Comparison of ENCODE assay signal across 8 cellular contexts in the genomic region with DNA sequence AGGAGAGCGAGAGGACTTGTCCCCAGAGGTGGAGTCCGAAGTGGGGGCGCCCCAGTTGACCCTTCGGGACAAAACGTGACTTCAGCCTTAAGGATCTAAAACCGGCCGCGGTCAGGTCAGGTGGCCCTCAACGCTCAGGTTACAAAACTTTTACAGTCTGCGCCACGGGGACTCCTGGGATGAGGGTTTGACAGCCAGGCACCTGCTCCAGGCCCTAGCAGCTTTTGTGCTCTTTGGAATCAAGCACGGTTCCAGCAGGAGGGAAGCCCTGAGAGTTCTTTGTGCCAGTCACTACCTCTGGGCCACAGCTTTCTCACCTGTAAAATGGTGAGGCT. TPM values are rescaled to one million over a fixed set of nuclear protein-coding genes. Genes with fewer than 3 reads are reported as not detected.
DNase-seq lines count a peak whose midpoint lies in the region; ATAC-seq, FAIRE-seq and TF ChIP-seq lines count a peak whose summit lies in the region.

No MANE protein-coding gene starts in this region.

- ATAC-seq in HepG2 (peak; percentile 79), GM18519 (IDR thresholded peaks at IDR 0.05; ENCODE audit: low FRiP score, unreplicated experiment) (no peak)

- peaks cover 3% of the 10 kb centered on the region for H3K4me1 Mint-ChIP-seq in activated CD4-positive, alpha-beta memory T cell treated with anti-CD3 and anti-CD28 coated beads for 36 hours (ENCODE audit: low read depth)
- peaks cover 14% of the 10 kb centered on the region for H3K4me1 Mint-ChIP-seq in activated CD4-positive, alpha-beta memory T cell treated with anti-CD3 and anti-CD28 coated beads, Interleukin-2, amount 10 ng/mL, durations not matched to agents 7 days and 5 days
- peaks cover 13% of the 10 kb centered on the region for H3K4me1 Mint-ChIP-seq in brain

- in situ Hi-C loops in HepG2 (cut with HindIII; ENCODE audit: extremely low pct_ligation_motif_present, low pct_unique_long_range_greater_than_20kb) (no loop called here), transverse colon (cut with MboI; ENCODE audit: low pct_ligation_motif_present in 1 of 4, low pct_unique_long_range_greater_than_20kb in 1 of 4, low sequenced_read_pairs in 3 of 4) (loop anchor here in 1 of 4 donors (10.0 kb wide), 1 partner anchor 125 kb away; no protein-coding TSS in a partner anchor)

- WGBS in HepG2 (ENCODE audit: low lambda C conversion rate) = 4% methylated on average over 5 of the region's 12 CpGs
- 33% methylated on average over 11 of the region's 12 CpGs; no CpG with 5 or more reads in 1 of the 2 donors for WGBS in transverse colon (ENCODE audit: low coverage in 1 of 2), 2 donors

- intact Hi-C loops in activated CD4-positive, alpha-beta memory T cell treated with anti-CD3 and anti-CD28 coated beads for 36 hours (cut with micrococcal nuclease) = no loop called here
- intact Hi-C loops in HepG2 (cut with micrococcal nuclease; ENCODE audit: unreplicated experiment) = loop anchor here (10.0 kb wide), 1 partner anchor 65 kb away; the partner anchor contains the start of gene EIF2B2
- intact Hi-C loops in transverse colon (cut with DNase I; ENCODE audit: low total_unique reads) = no loop called here

- no peaks in the 10 kb centered on the region for H3K9me3 Mint-ChIP-seq in activated CD4-positive, alpha-beta memory T cell treated with anti-CD3 and anti-CD28 coated beads for 36 hours
- H3K9me3 Mint-ChIP-seq in activated CD4-positive, alpha-beta memory T cell treated with anti-CD3 and anti-CD28 coated beads, Interleukin-2, amount 10 ng/mL, durations not matched to agents 7 days and 5 days = no peaks in the 10 kb centered on the region
- H3K9me3 Mint-ChIP-seq in brain = no peaks in the 10 kb centered on the region

- peak overlapping the region; percentile 89 for H3K9ac ChIP-seq in HepG2 (ENCODE audit: insufficient read depth, low read depth, low read length)

- POLR2A ChIA-PET in activated CD4-positive, alpha-beta memory T cell treated with anti-CD3 and anti-CD28 coated beads for 36 hours (lab: Charles Lee) = interaction anchor here (0.8 to 0.9 kb wide), 2 partner anchors 57 to 66 kb away, joined by 3 to 4 read pairs; partner anchors contain the start of gene NEK9
- POLR2A ChIA-PET in activated CD4-positive, alpha-beta memory T cell treated with anti-CD3 and anti-CD28 coated beads, Interleukin-2, amount 10 ng/mL, durations not matched to agents 7 days and 5 days (lab: Charles Lee) = interaction anchor here (0.7 to 3.6 kb wide), 13 partner anchors 8 to 187 kb away, joined by 3 to 22 read pairs (median 7); partner anchors contain the start of genes EIF2B2, MLH3 and NEK9
- POLR2A ChIA-PET in HepG2 (lab: Yijun Ruan, JAX) = interaction anchor here (0.6 to 2.3 kb wide), 25 partner anchors 8 to 1218 kb away, joined by 3 to 14 read pairs (median 4); partner anchors contain the start of genes EIF2B2, MLH3, NEK9 and PGF

- peak overlapping the region; percentile 30 for H2AFZ ChIP-seq in HepG2 (ENCODE audit: low read length)

- CTCF ChIA-PET in activated CD4-positive, alpha-beta memory T cell treated with anti-CD3 and anti-CD28 coated beads for 36 hours (lab: Charles Lee) = interaction anchor here (0.6 to 2.4 kb wide), 4 partner anchors 123 to 592 kb away, joined by 3 to 12 read pairs (median 4); no protein-coding TSS in a partner anchor
- CTCF ChIA-PET in activated CD4-positive, alpha-beta memory T cell treated with anti-CD3 and anti-CD28 coated beads, Interleukin-2, amount 10 ng/mL, durations not matched to agents 7 days and 5 days (lab: Charles Lee) = interaction anchor here (0.9 to 2.3 kb wide), 8 partner anchors 19 to 455 kb away, joined by 3 to 10 read pairs (median 4); partner anchors contain the start of genes MLH3 and RPS6KL1
- CTCF ChIA-PET in HepG2 (lab: Yijun Ruan, JAX; ENCODE audit: low intra/inter-chr PET ratio, low total read pairs) = no interaction called here

- H3K36me3 Mint-ChIP-seq in activated CD4-positive, alpha-beta memory T cell treated with anti-CD3 and anti-CD28 coated beads for 36 hours = no peaks in the 10 kb centered on the region
- H3K36me3 Mint-ChIP-seq in activated CD4-positive, alpha-beta memory T cell treated with anti-CD3 and anti-CD28 coated beads, Interleukin-2, amount 10 ng/mL, durations not matched to agents 7 days and 5 days (ENCODE audit: low read depth) = no peaks in the 10 kb centered on the region
- H3K36me3 Mint-ChIP-seq in brain = no peaks in the 10 kb centered on the region

- TF ChIP-seq RAD21 in HepG2 (CRISPR knock-in tag; IDR thresholded peaks at IDR 0.05) = no peak

- H3K27ac ChIP-seq in HepG2 (ENCODE audit: extremely low read length, insufficient read depth, low read length) (peak overlapping the region; percentile 95), transverse colon (peak overlapping the region; percentile 90 to 95 (median 94))

- H3K27me3 ChIP-seq in HepG2 (ENCODE audit: control insufficient read depth in 1 of 2, insufficient read depth in 2 of 2, low read length in 2 of 2) = no peaks in the 10 kb centered on the region
- no peaks in the 10 kb centered on the region for H3K27me3 ChIP-seq in transverse colon

- no peak overlapping the region for H3K4me3 Mint-ChIP-seq in activated CD4-positive, alpha-beta memory T cell treated with anti-CD3 and anti-CD28 coated beads for 36 hours
- H3K4me3 Mint-ChIP-seq in activated CD4-positive, alpha-beta memory T cell treated with anti-CD3 and anti-CD28 coated beads, Interleukin-2, amount 10 ng/mL, durations not matched to agents 7 days and 5 days = no peak overlapping the region
- peak overlapping the region in 1 of 5 experiments; percentile 95 for H3K4me3 Mint-ChIP-seq in brain

- no TSS peak for BruUV-seq in HepG2 (replicated peaks; lab: Mats Ljungman, UMichigan)

- H3K4me3 ChIP-seq in HepG2 (replicated peaks in 1 of 3; ENCODE audit: insufficient read depth in 1 of 3, low read depth in 2 of 3, low read length in 3 of 3) = peak overlapping the region; percentile 67 to 80 (median 68)
- peak overlapping the region in 3 of 4 donors; percentile 39 to 66 (median 40) for H3K4me3 ChIP-seq in transverse colon

- H3K4me2 ChIP-seq in HepG2 (ENCODE audit: low read depth, low read length) = peak overlapping the region; percentile 98

- no peak for TF ChIP-seq EP300 in HepG2 (IDR thresholded peaks at IDR 0.05; ENCODE audit: low read depth in 2 of 2, low read length in 2 of 2)
- TF ChIP-seq EP300 in HepG2 (CRISPR knock-in tag; IDR thresholded peaks at IDR 0.05; ENCODE audit: borderline replicate concordance) = no peak
- no peak for TF ChIP-seq EP300 in transverse colon (IDR thresholded peaks at IDR 0.05; ENCODE audit: low read depth)

- no peak for DNase-seq in activated CD4-positive, alpha-beta memory T cell treated with anti-CD3 and anti-CD28 coated beads for 36 hours
- no peak for DNase-seq in activated CD4-positive, alpha-beta memory T cell treated with anti-CD3 and anti-CD28 coated beads, Interleukin-2, amount 10 ng/mL, durations not matched to agents 7 days and 5 days
- DNase-seq in HepG2 (ENCODE audit: low spot score) (peak; percentile 47), transverse colon (no peak), AG08396 (ENCODE audit: low spot score) (no peak), superior temporal gyrus (ENCODE audit: extremely low spot score) (no peak)

- no peaks in the 10 kb centered on the region for H4K20me1 ChIP-seq in HepG2 (ENCODE audit: insufficient read depth, low read length)

- H3K9me3 ChIP-seq in HepG2 (ENCODE audit: low read length) = no peaks in the 10 kb centered on the region
- H3K9me3 ChIP-seq in transverse colon = no peaks in the 10 kb centered on the region

- H3K27ac Mint-ChIP-seq in activated CD4-positive, alpha-beta memory T cell treated with anti-CD3 and anti-CD28 coated beads for 36 hours = peak overlapping the region; percentile 42
- no peak overlapping the region for H3K27ac Mint-ChIP-seq in activated CD4-positive, alpha-beta memory T cell treated with anti-CD3 and anti-CD28 coated beads, Interleukin-2, amount 10 ng/mL, durations not matched to agents 7 days and 5 days
- peak overlapping the region; percentile 93 to 98 (median 96) for H3K27ac Mint-ChIP-seq in brain

- no peak for TF ChIP-seq CTCF in brain (conservative IDR thresholded peaks at IDR 0.05)
- TF ChIP-seq CTCF in HepG2 (CRISPR knock-in tag; IDR thresholded peaks at IDR 0.05) = no peak
- no peak for TF ChIP-seq CTCF in transverse colon (IDR thresholded peaks at IDR 0.05)

- peaks cover 43% of the 10 kb centered on the region for H3K4me1 ChIP-seq in HepG2 (ENCODE audit: insufficient read depth, low read length)
- H3K4me1 ChIP-seq in transverse colon = peaks cover 6 to 34% (median 21%) of the 10 kb centered on the region in 4 donors

- no peak for FAIRE-seq in HepG2 (lab: Jason Lieb, UNC)

- no peaks in the 10 kb centered on the region for H3K27me3 Mint-ChIP-seq in activated CD4-positive, alpha-beta memory T cell treated with anti-CD3 and anti-CD28 coated beads for 36 hours
- H3K27me3 Mint-ChIP-seq in activated CD4-positive, alpha-beta memory T cell treated with anti-CD3 and anti-CD28 coated beads, Interleukin-2, amount 10 ng/mL, durations not matched to agents 7 days and 5 days = no peaks in the 10 kb centered on the region
- H3K27me3 Mint-ChIP-seq in brain = no peaks in the 10 kb centered on the region

- H3K79me2 ChIP-seq in HepG2 (ENCODE audit: insufficient read depth, low read length) = peaks cover 16% of the 10 kb centered on the region

- TF ChIP-seq POLR2A in HepG2 (IDR thresholded peaks at IDR 0.05; ENCODE audit: insufficient read depth in 1 of 2, low read depth in 2 of 2, low read length in 2 of 2) (no peak; a peak in 1 of 4 replicates), transverse colon (IDR thresholded peaks at IDR 0.05) (no peak)

- no peaks in the 10 kb centered on the region for H3K36me3 ChIP-seq in HepG2 (replicated peaks in 1 of 2; ENCODE audit: control insufficient read depth in 1 of 2, insufficient read depth in 2 of 2, low read length in 2 of 2)
- H3K36me3 ChIP-seq in transverse colon = no peaks in the 10 kb centered on the region

RNA-seq across cellular contexts. Expression of gene ZC2HC1C, which starts 0.3 kb away (rescaled TPM):
- total RNA-seq in activated CD4-positive, alpha-beta memory T cell treated with anti-CD3 and anti-CD28 coated beads for 36 hours = 1 to 10 TPM; 1.4 to 2.1 TPM
- total RNA-seq in activated CD4-positive, alpha-beta memory T cell treated with anti-CD3 and anti-CD28 coated beads, Interleukin-2, amount 10 ng/mL, durations not matched to agents 7 days and 5 days = 1 to 10 TPM; 2.0 to 2.4 TPM
- polyA plus RNA-seq in brain (ENCODE audit: insufficient read depth, low read depth, low replicate concordance) (5.8 TPM), HepG2 (2011; rRNA removed) (3.0 and 3.5 TPM in 2 replicates)
- total RNA-seq in HepG2 (2016; rRNA removed; fragmentation: Illumina TruSeq; extraction: Trizol) (3.3 and 5.3 TPM in 2 replicates), transverse colon (10 to 100 TPM in 1 of 4 donors, 1 to 10 TPM in 2, not detected in 1; 7.5 to 40.0 (median 8.1) TPM)
- total RNA-seq in HepG2 (2016; cell fraction: cytosol; rRNA removed; fragmentation: Illumina TruSeq; extraction: Trizol; ENCODE audit: low read depth) = 2.6 and 3.3 TPM in 2 replicates
- total RNA-seq in HepG2 (2016; cell fraction: insoluble cytoplasmic fraction; rRNA removed; fragmentation: Illumina TruSeq; extraction: Trizol) = 4.5 and 4.8 TPM in 2 replicates
- total RNA-seq in HepG2 (2016; cell fraction: membrane; rRNA removed; fragmentation: Illumina TruSeq; extraction: Trizol) = 3.8 and 4.6 TPM in 2 replicates
- 3.6 and 5.8 TPM in 2 replicates for total RNA-seq in HepG2 (2016; cell fraction: nucleus; rRNA removed; fragmentation: Illumina TruSeq; extraction: Trizol)
- polyA plus RNA-seq in HepG2 (2011; cell fraction: cytosol; rRNA removed) = 1.7 and 2.1 TPM in 2 replicates
- polyA plus RNA-seq in HepG2 (2011; cell fraction: nucleus; rRNA removed) = 2.1 and 3.0 TPM in 2 replicates
- polyA plus RNA-seq in HepG2 (2012) = 1.5 and 2.4 TPM in 2 replicates
- 1.6 and 1.9 TPM in 2 replicates for polyA plus RNA-seq in HepG2 (2016; cell fraction: cytosol; fragmentation: Illumina TruSeq; extraction: Trizol; ENCODE audit: low read depth)
- 4.5 and 6.0 TPM in 2 replicates for polyA plus RNA-seq in HepG2 (2016; cell fraction: insoluble cytoplasmic fraction; fragmentation: Illumina TruSeq; extraction: Trizol; ENCODE audit: low read depth)
- 1.8 and 2.2 TPM in 2 replicates for polyA plus RNA-seq in HepG2 (2016; cell fraction: membrane; fragmentation: Illumina TruSeq; extraction: Trizol; ENCODE audit: low read depth)
- polyA plus RNA-seq in HepG2 (2016; cell fraction: nucleus; fragmentation: Illumina TruSeq; extraction: Trizol; ENCODE audit: insufficient read depth, low read depth) = 4.8 and 5.3 TPM in 2 replicates
- polyA minus RNA-seq in HepG2 (2011; rRNA and poly(A)+ RNA removed; ENCODE audit: low replicate concordance) = 0.82 and 0.98 TPM in 2 replicates
- polyA minus RNA-seq in HepG2 (2011; cell fraction: cytosol; rRNA and poly(A)+ RNA removed) = 0.88 and 1.5 TPM in 2 replicates
- 2.4 and 4.8 TPM in 2 replicates for polyA minus RNA-seq in HepG2 (2011; cell fraction: nucleus; rRNA and poly(A)+ RNA removed)

RNA-seq across cellular contexts. Expression of gene ACYP1, which starts 6.0 kb away (rescaled TPM):
- total RNA-seq in activated CD4-positive, alpha-beta memory T cell treated with anti-CD3 and anti-CD28 coated beads for 36 hours = 10 to 100 TPM; 41.3 to 45.8 TPM
- 10 to 100 TPM; 52.7 to 53.8 TPM for total RNA-seq in activated CD4-positive, alpha-beta memory T cell treated with anti-CD3 and anti-CD28 coated beads, Interleukin-2, amount 10 ng/mL, durations not matched to agents 7 days and 5 days
- polyA plus RNA-seq in brain (ENCODE audit: insufficient read depth, low read depth, low replicate concordance) = 67.7 TPM
- 9.7 and 11.1 TPM in 2 replicates for total RNA-seq in HepG2 (2016; rRNA removed; fragmentation: Illumina TruSeq; extraction: Trizol)
- total RNA-seq in HepG2 (2016; cell fraction: cytosol; rRNA removed; fragmentation: Illumina TruSeq; extraction: Trizol; ENCODE audit: low read depth) = 3.0 and 3.7 TPM in 2 replicates
- total RNA-seq in HepG2 (2016; cell fraction: insoluble cytoplasmic fraction; rRNA removed; fragmentation: Illumina TruSeq; extraction: Trizol) = 11.8 and 12.0 TPM in 2 replicates
- total RNA-seq in HepG2 (2016; cell fraction: membrane; rRNA removed; fragmentation: Illumina TruSeq; extraction: Trizol) = 4.6 and 5.3 TPM in 2 replicates
- total RNA-seq in HepG2 (2016; cell fraction: nucleus; rRNA removed; fragmentation: Illumina TruSeq; extraction: Trizol) = 12.2 and 12.7 TPM in 2 replicates
- polyA plus RNA-seq in HepG2 (2011; rRNA removed) = 17.3 and 22.4 TPM in 2 replicates
- 16.7 and 19.1 TPM in 2 replicates for polyA plus RNA-seq in HepG2 (2011; cell fraction: cytosol; rRNA removed)
- 8.6 and 13.9 TPM in 2 replicates for polyA plus RNA-seq in HepG2 (2011; cell fraction: nucleus; rRNA removed)
- 18.5 and 20.3 TPM in 2 replicates for polyA plus RNA-seq in HepG2 (2012)
- polyA plus RNA-seq in HepG2 (2016; cell fraction: cytosol; fragmentation: Illumina TruSeq; extraction: Trizol; ENCODE audit: low read depth) = 3.4 and 4.7 TPM in 2 replicates
- 18.4 and 21.2 TPM in 2 replicates for polyA plus RNA-seq in HepG2 (2016; cell fraction: insoluble cytoplasmic fraction; fragmentation: Illumina TruSeq; extraction: Trizol; ENCODE audit: low read depth)
- polyA plus RNA-seq in HepG2 (2016; cell fraction: membrane; fragmentation: Illumina TruSeq; extraction: Trizol; ENCODE audit: low read depth) = 6.4 and 6.5 TPM in 2 replicates
- 31.3 and 35.6 TPM in 2 replicates for polyA plus RNA-seq in HepG2 (2016; cell fraction: nucleus; fragmentation: Illumina TruSeq; extraction: Trizol; ENCODE audit: insufficient read depth, low read depth)
- 1.6 and 7.3 TPM in 2 replicates for polyA minus RNA-seq in HepG2 (2011; rRNA and poly(A)+ RNA removed; ENCODE audit: low replicate concordance)
- 2.1 and 2.5 TPM in 2 replicates for polyA minus RNA-seq in HepG2 (2011; cell fraction: cytosol; rRNA and poly(A)+ RNA removed)
- 12.7 and 14.0 TPM in 2 replicates for polyA minus RNA-seq in HepG2 (2011; cell fraction: nucleus; rRNA and poly(A)+ RNA removed)
- total RNA-seq in transverse colon = 10 to 100 TPM in 3 of 4 donors, 1 to 10 TPM in 1; 6.6 to 36.0 (median 23.2) TPM

RNA-seq across cellular contexts. Expression of gene MLH3, which starts 18.5 kb away (rescaled TPM):
- total RNA-seq in activated CD4-positive, alpha-beta memory T cell treated with anti-CD3 and anti-CD28 coated beads for 36 hours = 10 to 100 TPM; 19.7 to 21.2 TPM
- total RNA-seq in activated CD4-positive, alpha-beta memory T cell treated with anti-CD3 and anti-CD28 coated beads, Interleukin-2, amount 10 ng/mL, durations not matched to agents 7 days and 5 days = 10 to 100 TPM; 16.0 to 16.6 TPM
- polyA plus RNA-seq in brain (ENCODE audit: insufficient read depth, low read depth, low replicate concordance) (5.9 TPM), HepG2 (2011; rRNA removed) (14.4 and 15.3 TPM in 2 replicates)
- total RNA-seq in HepG2 (2016; rRNA removed; fragmentation: Illumina TruSeq; extraction: Trizol) (24.5 and 24.8 TPM in 2 replicates), transverse colon (10 to 100 TPM; 24.5 to 58.3 (median 42.5) TPM)
- 8.9 and 14.2 TPM in 2 replicates for total RNA-seq in HepG2 (2016; cell fraction: cytosol; rRNA removed; fragmentation: Illumina TruSeq; extraction: Trizol; ENCODE audit: low read depth)
- 22.2 and 26.0 TPM in 2 replicates for total RNA-seq in HepG2 (2016; cell fraction: insoluble cytoplasmic fraction; rRNA removed; fragmentation: Illumina TruSeq; extraction: Trizol)
- total RNA-seq in HepG2 (2016; cell fraction: membrane; rRNA removed; fragmentation: Illumina TruSeq; extraction: Trizol) = 28.2 and 35.8 TPM in 2 replicates
- total RNA-seq in HepG2 (2016; cell fraction: nucleus; rRNA removed; fragmentation: Illumina TruSeq; extraction: Trizol) = 29.1 and 31.2 TPM in 2 replicates
- 7.8 and 9.0 TPM in 2 replicates for polyA plus RNA-seq in HepG2 (2011; cell fraction: cytosol; rRNA removed)
- 20.0 and 23.6 TPM in 2 replicates for polyA plus RNA-seq in HepG2 (2011; cell fraction: nucleus; rRNA removed)
- polyA plus RNA-seq in HepG2 (2012) = 9.7 and 11.4 TPM in 2 replicates
- polyA plus RNA-seq in HepG2 (2016; cell fraction: cytosol; fragmentation: Illumina TruSeq; extraction: Trizol; ENCODE audit: low read depth) = 0.34 and 0.69 TPM in 2 replicates
- 8.3 and 12.1 TPM in 2 replicates for polyA plus RNA-seq in HepG2 (2016; cell fraction: insoluble cytoplasmic fraction; fragmentation: Illumina TruSeq; extraction: Trizol; ENCODE audit: low read depth)
- 1.5 and 2.4 TPM in 2 replicates for polyA plus RNA-seq in HepG2 (2016; cell fraction: membrane; fragmentation: Illumina TruSeq; extraction: Trizol; ENCODE audit: low read depth)
- 22.5 and 23.9 TPM in 2 replicates for polyA plus RNA-seq in HepG2 (2016; cell fraction: nucleus; fragmentation: Illumina TruSeq; extraction: Trizol; ENCODE audit: insufficient read depth, low read depth)
- 21.0 TPM in 2 replicates for polyA minus RNA-seq in HepG2 (2011; rRNA and poly(A)+ RNA removed; ENCODE audit: low replicate concordance)
- polyA minus RNA-seq in HepG2 (2011; cell fraction: cytosol; rRNA and poly(A)+ RNA removed) = 12.5 and 12.9 TPM in 2 replicates
- polyA minus RNA-seq in HepG2 (2011; cell fraction: nucleus; rRNA and poly(A)+ RNA removed) = 53.3 and 70.0 TPM in 2 replicates

RNA-seq across cellular contexts. Expression of gene NEK9, which starts 57.1 kb away (rescaled TPM):
- 10 to 100 TPM; 51.8 to 56.4 TPM for total RNA-seq in activated CD4-positive, alpha-beta memory T cell treated with anti-CD3 and anti-CD28 coated beads for 36 hours
- total RNA-seq in activated CD4-positive, alpha-beta memory T cell treated with anti-CD3 and anti-CD28 coated beads, Interleukin-2, amount 10 ng/mL, durations not matched to agents 7 days and 5 days = 10 to 100 TPM; 72.0 to 77.3 TPM
- polyA plus RNA-seq in brain (ENCODE audit: insufficient read depth, low read depth, low replicate concordance) (37.7 TPM), HepG2 (2011; rRNA removed) (27.3 and 32.1 TPM in 2 replicates)
- total RNA-seq in HepG2 (2016; rRNA removed; fragmentation: Illumina TruSeq; extraction: Trizol) (16.5 and 29.4 TPM in 2 replicates), transverse colon (100 to 1,000 TPM in 1 of 4 donors, 10 to 100 TPM in 3; 24.4 to 121 (median 53.4) TPM)
- 8.6 and 9.3 TPM in 2 replicates for total RNA-seq in HepG2 (2016; cell fraction: cytosol; rRNA removed; fragmentation: Illumina TruSeq; extraction: Trizol; ENCODE audit: low read depth)
- total RNA-seq in HepG2 (2016; cell fraction: insoluble cytoplasmic fraction; rRNA removed; fragmentation: Illumina TruSeq; extraction: Trizol) = 17.5 and 29.6 TPM in 2 replicates
- 11.8 and 12.2 TPM in 2 replicates for total RNA-seq in HepG2 (2016; cell fraction: membrane; rRNA removed; fragmentation: Illumina TruSeq; extraction: Trizol)
- total RNA-seq in HepG2 (2016; cell fraction: nucleus; rRNA removed; fragmentation: Illumina TruSeq; extraction: Trizol) = 25.2 and 29.4 TPM in 2 replicates
- polyA plus RNA-seq in HepG2 (2011; cell fraction: cytosol; rRNA removed) = 17.4 and 19.0 TPM in 2 replicates
- polyA plus RNA-seq in HepG2 (2011; cell fraction: nucleus; rRNA removed) = 69.4 and 74.5 TPM in 2 replicates
- polyA plus RNA-seq in HepG2 (2012) = 30.8 and 31.9 TPM in 2 replicates
- 0.96 and 1.7 TPM in 2 replicates for polyA plus RNA-seq in HepG2 (2016; cell fraction: cytosol; fragmentation: Illumina TruSeq; extraction: Trizol; ENCODE audit: low read depth)
- 32.5 and 34.6 TPM in 2 replicates for polyA plus RNA-seq in HepG2 (2016; cell fraction: insoluble cytoplasmic fraction; fragmentation: Illumina TruSeq; extraction: Trizol; ENCODE audit: low read depth)
- polyA plus RNA-seq in HepG2 (2016; cell fraction: membrane; fragmentation: Illumina TruSeq; extraction: Trizol; ENCODE audit: low read depth) = 4.7 and 5.0 TPM in 2 replicates
- 60.6 and 64.1 TPM in 2 replicates for polyA plus RNA-seq in HepG2 (2016; cell fraction: nucleus; fragmentation: Illumina TruSeq; extraction: Trizol; ENCODE audit: insufficient read depth, low read depth)
- polyA minus RNA-seq in HepG2 (2011; rRNA and poly(A)+ RNA removed; ENCODE audit: low replicate concordance) = 33.3 and 65.4 TPM in 2 replicates
- polyA minus RNA-seq in HepG2 (2011; cell fraction: cytosol; rRNA and poly(A)+ RNA removed) = 16.4 and 19.4 TPM in 2 replicates
- polyA minus RNA-seq in HepG2 (2011; cell fraction: nucleus; rRNA and poly(A)+ RNA removed) = 42.6 and 47.6 TPM in 2 replicates
